Comparison of ENCODE assay signal across 30 cellular contexts in the genomic region with DNA sequence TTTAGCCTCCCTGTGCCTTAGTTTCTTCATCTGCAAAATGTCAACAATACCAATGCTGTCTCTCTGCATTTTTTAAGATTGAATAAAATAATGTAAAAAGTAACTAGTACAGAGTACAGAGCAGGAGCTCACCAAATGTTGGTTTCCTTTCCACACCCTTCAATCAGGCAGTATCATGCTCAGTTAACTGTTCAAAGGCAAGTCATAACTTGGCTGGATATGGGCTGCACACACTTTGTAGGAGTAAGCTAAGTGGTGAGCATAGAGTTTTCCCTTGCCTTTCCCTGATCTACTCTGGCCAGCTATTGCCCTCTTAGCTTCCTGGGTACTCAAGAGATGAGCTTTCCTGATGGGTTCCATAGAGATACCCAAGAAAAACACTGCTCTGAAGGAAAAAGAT.
"Had no signal": no experiment of that assay in that cellular context is flagged by ENCODE, and none has a peak within 500 bp of the region (broad histone marks: within the 10 kb centered on the region; RNA-seq: fewer than 3 reads in every experiment).

No MANE protein-coding gene starts in this region.

- H2AFZ ChIP-seq: neural progenitor cell, parathyroid adenoma had no signal

- DNase-seq: hippocampal formation; kidney; left colon; left lung; lower lobe of right lung; mesendoderm; naive B cell; natural killer cell; nephron progenitor cell; occipital lobe; right lobe of liver; stimulated activated CD4-positive, alpha-beta T cell treated with anti-CD3 and anti-CD28 coated beads, Interleukin-1b, Interleukin-23, amount 100 ng/mL, for 48 hours; stimulated activated CD4-positive, alpha-beta T cell treated with anti-CD3 and anti-CD28 coated beads, Interleukin-2, amount 100 ng/mL, for 48 hours; stimulated activated CD4-positive, alpha-beta T cell treated with anti-CD3 and anti-CD28 coated beads, Interleukin-4, amount 100 ng/mL, for 4 hours; stimulated activated CD8-positive, alpha-beta memory T cell treated with anti-CD3 and anti-CD28 coated beads, Interleukin-4, amount 100 ng/mL, for 48 hours; stimulated activated naive B cell treated with anti-CD40 and anti-IgM and Interleukin-4, amounts not matched to agents 10 μg/mL and 1 μg/mL and 100 μg/mL, for 72 hours; stimulated activated naive CD8-positive, alpha-beta T cell treated with anti-CD3 and anti-CD28 coated beads, Interleukin-15, Interleukin-2, amounts not matched to agents 100 U/mL and 50 U/mL, for 24 hours; stomach; testis; thyroid gland; transverse colon; upper lobe of left lung had no signal

- H3K79me2 ChIP-seq: parathyroid adenoma had no signal

- H3K9me3 ChIP-seq: left lung, lower lobe of right lung, neutrophil, right atrium auricular region, right lobe of liver, stomach, testis, thyroid gland, transverse colon, upper lobe of left lung, vagina had no signal

- H3K27me3 ChIP-seq: right atrium auricular region, right lobe of liver, testis, thyroid gland, upper lobe of left lung, vagina had no signal

- FAIRE-seq: kidney had no signal

- ATAC-seq: left colon; left lung; lower lobe of right lung; natural killer cell; right lobe of liver; stimulated activated naive B cell treated with anti-CD40 and anti-IgM and Interleukin-4, amounts not matched to agents 10 μg/mL and 1 μg/mL and 100 μg/mL, for 72 hours; stimulated activated naive CD8-positive, alpha-beta T cell treated with anti-CD3 and anti-CD28 coated beads, Interleukin-15, Interleukin-2, amounts not matched to agents 100 U/mL and 50 U/mL, for 24 hours had no signal

- H3K27ac Mint-ChIP-seq: mesothelial cell of epicardium; natural killer cell; nephron progenitor cell; neural progenitor cell; progenitor cell of endocrine pancreas; stimulated activated naive B cell treated with anti-CD40 and anti-IgM and Interleukin-4, amounts not matched to agents 10 μg/mL and 1 μg/mL and 100 μg/mL, for 72 hours had no signal

- H3K36me3 ChIP-seq: left lung, lower lobe of right lung, neural progenitor cell, neutrophil, right atrium auricular region, right lobe of liver, stomach, thyroid gland, transverse colon, upper lobe of left lung, vagina had no signal

- H3K4me3 ChIP-seq: left lung, lower lobe of right lung, neural progenitor cell, right atrium auricular region, right lobe of liver, smooth muscle cell, stomach, testis, thyroid gland, transverse colon, upper lobe of left lung, vagina had no signal

- H3K4me2 ChIP-seq: neural progenitor cell, smooth muscle cell had no signal

- H3K9me3 Mint-ChIP-seq: mesothelial cell of epicardium; naive B cell; natural killer cell; nephron progenitor cell; neural progenitor cell; stimulated activated naive B cell treated with anti-CD40 and anti-IgM and Interleukin-4, amounts not matched to agents 10 μg/mL and 1 μg/mL and 100 μg/mL, for 72 hours had no signal

- H3K27ac ChIP-seq: left lung, lower lobe of right lung, neural progenitor cell, neutrophil, parathyroid adenoma, right atrium auricular region, right lobe of liver, stomach, testis, thyroid gland, transverse colon, upper lobe of left lung, vagina had no signal

- H3K4me1 ChIP-seq: left lung, lower lobe of right lung, parathyroid adenoma, right atrium auricular region, right lobe of liver, testis, thyroid gland, transverse colon, upper lobe of left lung, vagina had no signal

- H3K4me1 Mint-ChIP-seq: mesothelial cell of epicardium, nephron progenitor cell had no signal

- H3K4me3 Mint-ChIP-seq: mesothelial cell of epicardium; naive B cell; natural killer cell; nephron progenitor cell; neural progenitor cell; stimulated activated naive B cell treated with anti-CD40 and anti-IgM and Interleukin-4, amounts not matched to agents 10 μg/mL and 1 μg/mL and 100 μg/mL, for 72 hours had no signal

- H3K36me3 Mint-ChIP-seq: mesothelial cell of epicardium; naive B cell; natural killer cell; neural progenitor cell; stimulated activated naive B cell treated with anti-CD40 and anti-IgM and Interleukin-4, amounts not matched to agents 10 μg/mL and 1 μg/mL and 100 μg/mL, for 72 hours had no signal
